In the genomic region with DNA sequence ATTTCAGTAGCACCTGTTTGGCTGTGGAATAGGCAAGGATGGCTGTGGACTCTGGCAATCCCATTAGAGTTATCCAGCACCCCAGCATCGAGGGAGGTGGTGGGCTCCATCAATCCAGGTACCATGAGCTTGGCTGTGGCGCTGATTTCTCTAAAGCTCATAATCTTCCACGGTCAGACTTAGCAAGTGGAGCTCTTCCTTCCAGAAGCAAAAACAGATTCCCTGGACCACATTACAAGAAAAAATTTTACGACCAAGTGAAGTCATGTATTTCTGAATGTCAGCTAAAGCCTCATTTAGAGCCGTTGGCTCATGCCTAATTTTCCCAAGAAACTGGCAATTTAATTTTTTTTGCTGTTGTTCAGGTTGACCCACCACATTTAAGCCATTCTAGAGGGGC, we compare ENCODE assay signal across 1 cellular context.
TF ChIP-seq lines count a peak whose summit lies in the region.

No MANE protein-coding gene starts in this region.

TF ChIP-seq in HEK293, 187 proteins besides CTCF, POLR2A, EP300 and RAD21 (continued from another document):
- TF ChIP-seq, protein P1, sequence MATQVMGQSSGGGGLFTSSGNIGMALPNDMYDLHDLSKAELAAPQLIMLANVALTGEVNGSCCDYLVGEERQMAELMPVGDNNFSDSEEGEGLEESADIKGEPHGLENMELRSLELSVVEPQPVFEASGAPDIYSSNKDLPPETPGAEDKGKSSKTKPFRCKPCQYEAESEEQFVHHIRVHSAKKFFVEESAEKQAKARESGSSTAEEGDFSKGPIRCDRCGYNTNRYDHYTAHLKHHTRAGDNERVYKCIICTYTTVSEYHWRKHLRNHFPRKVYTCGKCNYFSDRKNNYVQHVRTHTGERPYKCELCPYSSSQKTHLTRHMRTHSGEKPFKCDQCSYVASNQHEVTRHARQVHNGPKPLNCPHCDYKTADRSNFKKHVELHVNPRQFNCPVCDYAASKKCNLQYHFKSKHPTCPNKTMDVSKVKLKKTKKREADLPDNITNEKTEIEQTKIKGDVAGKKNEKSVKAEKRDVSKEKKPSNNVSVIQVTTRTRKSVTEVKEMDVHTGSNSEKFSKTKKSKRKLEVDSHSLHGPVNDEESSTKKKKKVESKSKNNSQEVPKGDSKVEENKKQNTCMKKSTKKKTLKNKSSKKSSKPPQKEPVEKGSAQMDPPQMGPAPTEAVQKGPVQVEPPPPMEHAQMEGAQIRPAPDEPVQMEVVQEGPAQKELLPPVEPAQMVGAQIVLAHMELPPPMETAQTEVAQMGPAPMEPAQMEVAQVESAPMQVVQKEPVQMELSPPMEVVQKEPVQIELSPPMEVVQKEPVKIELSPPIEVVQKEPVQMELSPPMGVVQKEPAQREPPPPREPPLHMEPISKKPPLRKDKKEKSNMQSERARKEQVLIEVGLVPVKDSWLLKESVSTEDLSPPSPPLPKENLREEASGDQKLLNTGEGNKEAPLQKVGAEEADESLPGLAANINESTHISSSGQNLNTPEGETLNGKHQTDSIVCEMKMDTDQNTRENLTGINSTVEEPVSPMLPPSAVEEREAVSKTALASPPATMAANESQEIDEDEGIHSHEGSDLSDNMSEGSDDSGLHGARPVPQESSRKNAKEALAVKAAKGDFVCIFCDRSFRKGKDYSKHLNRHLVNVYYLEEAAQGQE (tag by site-specific recombination; IDR thresholded peaks at IDR 0.05), result no peak
- TF ChIP-seq ZNF658 (tag by site-specific recombination; IDR thresholded peaks at IDR 0.05) (no peak), SP2 (tag by site-specific recombination; IDR thresholded peaks at IDR 0.05) (no peak), ZNF623 (tag by site-specific recombination; IDR thresholded peaks at IDR 0.05) (no peak), ZBTB20 (tag by site-specific recombination; IDR thresholded peaks at IDR 0.05) (peak; percentile 83), ZBTB48 (tag by site-specific recombination; IDR thresholded peaks at IDR 0.05) (no peak), ZNF558 (tag by site-specific recombination; IDR thresholded peaks at IDR 0.05) (no peak), KLF7 (tag by site-specific recombination; IDR thresholded peaks at IDR 0.05; ENCODE audit: borderline replicate concordance) (no peak), ZNF266 (tag by site-specific recombination; IDR thresholded peaks at IDR 0.05; ENCODE audit: low read depth) (no peak), ZNF354C (tag by site-specific recombination; IDR thresholded peaks at IDR 0.05; ENCODE audit: borderline replicate concordance, low read depth) (no peak), KLF1 (tag by site-specific recombination; IDR thresholded peaks at IDR 0.05) (no peak), OSR2 (tag by site-specific recombination; IDR thresholded peaks at IDR 0.05) (peak; percentile 72), ZNF2 (tag by site-specific recombination; IDR thresholded peaks at IDR 0.05) (no peak), ZNF555 (tag by site-specific recombination; conservative IDR thresholded peaks at IDR 0.05) (no peak), ZNF292 (tag by site-specific recombination; IDR thresholded peaks at IDR 0.05; ENCODE audit: borderline replicate concordance, low read depth) (no peak), ZNF341 (tag by site-specific recombination; IDR thresholded peaks at IDR 0.05; ENCODE audit: low read depth) (no peak)
- TF ChIP-seq, protein P2, sequence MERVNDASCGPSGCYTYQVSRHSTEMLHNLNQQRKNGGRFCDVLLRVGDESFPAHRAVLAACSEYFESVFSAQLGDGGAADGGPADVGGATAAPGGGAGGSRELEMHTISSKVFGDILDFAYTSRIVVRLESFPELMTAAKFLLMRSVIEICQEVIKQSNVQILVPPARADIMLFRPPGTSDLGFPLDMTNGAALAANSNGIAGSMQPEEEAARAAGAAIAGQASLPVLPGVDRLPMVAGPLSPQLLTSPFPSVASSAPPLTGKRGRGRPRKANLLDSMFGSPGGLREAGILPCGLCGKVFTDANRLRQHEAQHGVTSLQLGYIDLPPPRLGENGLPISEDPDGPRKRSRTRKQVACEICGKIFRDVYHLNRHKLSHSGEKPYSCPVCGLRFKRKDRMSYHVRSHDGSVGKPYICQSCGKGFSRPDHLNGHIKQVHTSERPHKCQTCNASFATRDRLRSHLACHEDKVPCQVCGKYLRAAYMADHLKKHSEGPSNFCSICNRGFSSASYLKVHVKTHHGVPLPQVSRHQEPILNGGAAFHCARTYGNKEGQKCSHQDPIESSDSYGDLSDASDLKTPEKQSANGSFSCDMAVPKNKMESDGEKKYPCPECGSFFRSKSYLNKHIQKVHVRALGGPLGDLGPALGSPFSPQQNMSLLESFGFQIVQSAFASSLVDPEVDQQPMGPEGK (tag by site-specific recombination; IDR thresholded peaks at IDR 0.05), result no peak
- TF ChIP-seq, protein P3, sequence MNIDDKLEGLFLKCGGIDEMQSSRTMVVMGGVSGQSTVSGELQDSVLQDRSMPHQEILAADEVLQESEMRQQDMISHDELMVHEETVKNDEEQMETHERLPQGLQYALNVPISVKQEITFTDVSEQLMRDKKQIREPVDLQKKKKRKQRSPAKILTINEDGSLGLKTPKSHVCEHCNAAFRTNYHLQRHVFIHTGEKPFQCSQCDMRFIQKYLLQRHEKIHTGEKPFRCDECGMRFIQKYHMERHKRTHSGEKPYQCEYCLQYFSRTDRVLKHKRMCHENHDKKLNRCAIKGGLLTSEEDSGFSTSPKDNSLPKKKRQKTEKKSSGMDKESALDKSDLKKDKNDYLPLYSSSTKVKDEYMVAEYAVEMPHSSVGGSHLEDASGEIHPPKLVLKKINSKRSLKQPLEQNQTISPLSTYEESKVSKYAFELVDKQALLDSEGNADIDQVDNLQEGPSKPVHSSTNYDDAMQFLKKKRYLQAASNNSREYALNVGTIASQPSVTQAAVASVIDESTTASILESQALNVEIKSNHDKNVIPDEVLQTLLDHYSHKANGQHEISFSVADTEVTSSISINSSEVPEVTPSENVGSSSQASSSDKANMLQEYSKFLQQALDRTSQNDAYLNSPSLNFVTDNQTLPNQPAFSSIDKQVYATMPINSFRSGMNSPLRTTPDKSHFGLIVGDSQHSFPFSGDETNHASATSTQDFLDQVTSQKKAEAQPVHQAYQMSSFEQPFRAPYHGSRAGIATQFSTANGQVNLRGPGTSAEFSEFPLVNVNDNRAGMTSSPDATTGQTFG (tag by site-specific recombination; IDR thresholded peaks at IDR 0.05; ENCODE audit: borderline replicate concordance), result no peak
- TF ChIP-seq, protein P4, sequence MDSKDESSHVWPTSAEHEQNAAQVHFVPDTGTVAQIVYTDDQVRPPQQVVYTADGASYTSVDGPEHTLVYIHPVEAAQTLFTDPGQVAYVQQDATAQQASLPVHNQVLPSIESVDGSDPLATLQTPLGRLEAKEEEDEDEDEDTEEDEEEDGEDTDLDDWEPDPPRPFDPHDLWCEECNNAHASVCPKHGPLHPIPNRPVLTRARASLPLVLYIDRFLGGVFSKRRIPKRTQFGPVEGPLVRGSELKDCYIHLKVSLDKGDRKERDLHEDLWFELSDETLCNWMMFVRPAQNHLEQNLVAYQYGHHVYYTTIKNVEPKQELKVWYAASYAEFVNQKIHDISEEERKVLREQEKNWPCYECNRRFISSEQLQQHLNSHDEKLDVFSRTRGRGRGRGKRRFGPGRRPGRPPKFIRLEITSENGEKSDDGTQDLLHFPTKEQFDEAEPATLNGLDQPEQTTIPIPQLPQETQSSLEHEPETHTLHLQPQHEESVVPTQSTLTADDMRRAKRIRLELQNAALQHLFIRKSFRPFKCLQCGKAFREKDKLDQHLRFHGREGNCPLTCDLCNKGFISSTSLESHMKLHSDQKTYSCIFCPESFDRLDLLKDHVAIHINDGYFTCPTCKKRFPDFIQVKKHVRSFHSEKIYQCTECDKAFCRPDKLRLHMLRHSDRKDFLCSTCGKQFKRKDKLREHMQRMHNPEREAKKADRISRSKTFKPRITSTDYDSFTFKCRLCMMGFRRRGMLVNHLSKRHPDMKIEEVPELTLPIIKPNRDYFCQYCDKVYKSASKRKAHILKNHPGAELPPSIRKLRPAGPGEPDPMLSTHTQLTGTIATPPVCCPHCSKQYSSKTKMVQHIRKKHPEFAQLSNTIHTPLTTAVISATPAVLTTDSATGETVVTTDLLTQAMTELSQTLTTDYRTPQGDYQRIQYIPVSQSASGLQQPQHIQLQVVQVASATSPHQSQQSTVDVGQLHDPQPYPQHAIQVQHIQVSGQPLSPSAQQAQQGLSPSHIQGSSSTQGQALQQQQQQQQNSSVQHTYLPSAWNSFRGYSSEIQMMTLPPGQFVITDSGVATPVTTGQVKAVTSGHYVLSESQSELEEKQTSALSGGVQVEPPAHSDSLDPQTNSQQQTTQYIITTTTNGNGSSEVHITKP (tag by site-specific recombination; IDR thresholded peaks at IDR 0.05), result no peak
- TF ChIP-seq, protein P5, sequence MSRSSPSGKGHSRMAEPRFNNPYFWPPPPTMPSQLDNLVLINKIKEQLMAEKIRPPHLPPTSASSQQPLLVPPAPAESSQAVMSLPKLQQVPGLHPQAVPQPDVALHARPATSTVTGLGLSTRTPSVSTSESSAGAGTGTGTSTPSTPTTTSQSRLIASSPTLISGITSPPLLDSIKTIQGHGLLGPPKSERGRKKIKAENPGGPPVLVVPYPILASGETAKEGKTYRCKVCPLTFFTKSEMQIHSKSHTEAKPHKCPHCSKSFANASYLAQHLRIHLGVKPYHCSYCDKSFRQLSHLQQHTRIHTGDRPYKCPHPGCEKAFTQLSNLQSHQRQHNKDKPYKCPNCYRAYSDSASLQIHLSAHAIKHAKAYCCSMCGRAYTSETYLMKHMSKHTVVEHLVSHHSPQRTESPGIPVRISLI (tag by site-specific recombination; IDR thresholded peaks at IDR 0.05), result peak; percentile 64
- TF ChIP-seq, protein P6, sequence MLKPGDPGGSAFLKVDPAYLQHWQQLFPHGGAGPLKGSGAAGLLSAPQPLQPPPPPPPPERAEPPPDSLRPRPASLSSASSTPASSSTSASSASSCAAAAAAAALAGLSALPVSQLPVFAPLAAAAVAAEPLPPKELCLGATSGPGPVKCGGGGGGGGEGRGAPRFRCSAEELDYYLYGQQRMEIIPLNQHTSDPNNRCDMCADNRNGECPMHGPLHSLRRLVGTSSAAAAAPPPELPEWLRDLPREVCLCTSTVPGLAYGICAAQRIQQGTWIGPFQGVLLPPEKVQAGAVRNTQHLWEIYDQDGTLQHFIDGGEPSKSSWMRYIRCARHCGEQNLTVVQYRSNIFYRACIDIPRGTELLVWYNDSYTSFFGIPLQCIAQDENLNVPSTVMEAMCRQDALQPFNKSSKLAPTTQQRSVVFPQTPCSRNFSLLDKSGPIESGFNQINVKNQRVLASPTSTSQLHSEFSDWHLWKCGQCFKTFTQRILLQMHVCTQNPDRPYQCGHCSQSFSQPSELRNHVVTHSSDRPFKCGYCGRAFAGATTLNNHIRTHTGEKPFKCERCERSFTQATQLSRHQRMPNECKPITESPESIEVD (tag by site-specific recombination; IDR thresholded peaks at IDR 0.05), result 0 out of 2 replicates have a peak, but pooled peaks have one; percentile 11
- TF ChIP-seq, protein P7, sequence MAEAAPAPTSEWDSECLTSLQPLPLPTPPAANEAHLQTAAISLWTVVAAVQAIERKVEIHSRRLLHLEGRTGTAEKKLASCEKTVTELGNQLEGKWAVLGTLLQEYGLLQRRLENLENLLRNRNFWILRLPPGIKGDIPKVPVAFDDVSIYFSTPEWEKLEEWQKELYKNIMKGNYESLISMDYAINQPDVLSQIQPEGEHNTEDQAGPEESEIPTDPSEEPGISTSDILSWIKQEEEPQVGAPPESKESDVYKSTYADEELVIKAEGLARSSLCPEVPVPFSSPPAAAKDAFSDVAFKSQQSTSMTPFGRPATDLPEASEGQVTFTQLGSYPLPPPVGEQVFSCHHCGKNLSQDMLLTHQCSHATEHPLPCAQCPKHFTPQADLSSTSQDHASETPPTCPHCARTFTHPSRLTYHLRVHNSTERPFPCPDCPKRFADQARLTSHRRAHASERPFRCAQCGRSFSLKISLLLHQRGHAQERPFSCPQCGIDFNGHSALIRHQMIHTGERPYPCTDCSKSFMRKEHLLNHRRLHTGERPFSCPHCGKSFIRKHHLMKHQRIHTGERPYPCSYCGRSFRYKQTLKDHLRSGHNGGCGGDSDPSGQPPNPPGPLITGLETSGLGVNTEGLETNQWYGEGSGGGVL (tag by site-specific recombination; IDR thresholded peaks at IDR 0.05), result no peak
